2 cellular contexts compared by ENCODE assay signal in the genomic region with DNA sequence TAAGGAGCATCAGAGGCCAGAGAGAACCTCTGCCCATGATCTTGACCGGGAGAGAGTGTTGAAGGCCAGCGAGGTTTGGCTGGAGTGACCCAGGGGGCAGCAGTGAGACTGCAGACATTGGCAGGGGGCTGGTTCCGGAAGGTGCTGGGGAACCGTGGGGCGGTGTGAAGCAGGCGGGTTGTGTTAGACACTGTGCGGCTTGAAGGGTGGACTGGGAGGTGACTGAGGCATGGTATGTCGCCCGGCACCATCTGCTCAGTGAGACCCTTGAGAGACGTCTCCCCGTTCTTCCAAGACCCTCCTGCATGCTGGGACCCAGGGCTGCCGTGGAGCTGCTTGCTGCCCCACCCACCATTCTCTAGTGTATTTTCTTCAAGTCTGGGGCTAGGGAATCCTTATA.
TF ChIP-seq lines count a peak whose summit lies in the region.

No MANE protein-coding gene starts in this region.

TF ChIP-seq in GM23338, 12 proteins besides CTCF, POLR2A, EP300 and RAD21 (continued from another document):
- TF ChIP-seq CREB1 (CRISPR knock-in tag; IDR thresholded peaks at IDR 0.05; ENCODE audit: low read depth): no peak
- no peak for TF ChIP-seq ZNF114 (CRISPR knock-in tag; IDR thresholded peaks at IDR 0.05)

TF ChIP-seq in WTC11, 78 proteins besides CTCF, POLR2A, EP300 and RAD21 (continued from another document):
- TF ChIP-seq, protein P1, sequence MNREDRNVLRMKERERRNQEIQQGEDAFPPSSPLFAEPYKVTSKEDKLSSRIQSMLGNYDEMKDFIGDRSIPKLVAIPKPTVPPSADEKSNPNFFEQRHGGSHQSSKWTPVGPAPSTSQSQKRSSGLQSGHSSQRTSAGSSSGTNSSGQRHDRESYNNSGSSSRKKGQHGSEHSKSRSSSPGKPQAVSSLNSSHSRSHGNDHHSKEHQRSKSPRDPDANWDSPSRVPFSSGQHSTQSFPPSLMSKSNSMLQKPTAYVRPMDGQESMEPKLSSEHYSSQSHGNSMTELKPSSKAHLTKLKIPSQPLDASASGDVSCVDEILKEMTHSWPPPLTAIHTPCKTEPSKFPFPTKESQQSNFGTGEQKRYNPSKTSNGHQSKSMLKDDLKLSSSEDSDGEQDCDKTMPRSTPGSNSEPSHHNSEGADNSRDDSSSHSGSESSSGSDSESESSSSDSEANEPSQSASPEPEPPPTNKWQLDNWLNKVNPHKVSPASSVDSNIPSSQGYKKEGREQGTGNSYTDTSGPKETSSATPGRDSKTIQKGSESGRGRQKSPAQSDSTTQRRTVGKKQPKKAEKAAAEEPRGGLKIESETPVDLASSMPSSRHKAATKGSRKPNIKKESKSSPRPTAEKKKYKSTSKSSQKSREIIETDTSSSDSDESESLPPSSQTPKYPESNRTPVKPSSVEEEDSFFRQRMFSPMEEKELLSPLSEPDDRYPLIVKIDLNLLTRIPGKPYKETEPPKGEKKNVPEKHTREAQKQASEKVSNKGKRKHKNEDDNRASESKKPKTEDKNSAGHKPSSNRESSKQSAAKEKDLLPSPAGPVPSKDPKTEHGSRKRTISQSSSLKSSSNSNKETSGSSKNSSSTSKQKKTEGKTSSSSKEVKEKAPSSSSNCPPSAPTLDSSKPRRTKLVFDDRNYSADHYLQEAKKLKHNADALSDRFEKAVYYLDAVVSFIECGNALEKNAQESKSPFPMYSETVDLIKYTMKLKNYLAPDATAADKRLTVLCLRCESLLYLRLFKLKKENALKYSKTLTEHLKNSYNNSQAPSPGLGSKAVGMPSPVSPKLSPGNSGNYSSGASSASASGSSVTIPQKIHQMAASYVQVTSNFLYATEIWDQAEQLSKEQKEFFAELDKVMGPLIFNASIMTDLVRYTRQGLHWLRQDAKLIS (CRISPR knock-in tag; IDR thresholded peaks at IDR 0.05; ENCODE audit: borderline replicate concordance): no peak
- TF ChIP-seq, protein P2, sequence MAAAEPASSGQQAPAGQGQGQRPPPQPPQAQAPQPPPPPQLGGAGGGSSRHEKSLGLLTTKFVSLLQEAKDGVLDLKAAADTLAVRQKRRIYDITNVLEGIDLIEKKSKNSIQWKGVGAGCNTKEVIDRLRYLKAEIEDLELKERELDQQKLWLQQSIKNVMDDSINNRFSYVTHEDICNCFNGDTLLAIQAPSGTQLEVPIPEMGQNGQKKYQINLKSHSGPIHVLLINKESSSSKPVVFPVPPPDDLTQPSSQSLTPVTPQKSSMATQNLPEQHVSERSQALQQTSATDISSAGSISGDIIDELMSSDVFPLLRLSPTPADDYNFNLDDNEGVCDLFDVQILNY (CRISPR knock-in tag; IDR thresholded peaks at IDR 0.05): no peak
- TF ChIP-seq, protein P3, sequence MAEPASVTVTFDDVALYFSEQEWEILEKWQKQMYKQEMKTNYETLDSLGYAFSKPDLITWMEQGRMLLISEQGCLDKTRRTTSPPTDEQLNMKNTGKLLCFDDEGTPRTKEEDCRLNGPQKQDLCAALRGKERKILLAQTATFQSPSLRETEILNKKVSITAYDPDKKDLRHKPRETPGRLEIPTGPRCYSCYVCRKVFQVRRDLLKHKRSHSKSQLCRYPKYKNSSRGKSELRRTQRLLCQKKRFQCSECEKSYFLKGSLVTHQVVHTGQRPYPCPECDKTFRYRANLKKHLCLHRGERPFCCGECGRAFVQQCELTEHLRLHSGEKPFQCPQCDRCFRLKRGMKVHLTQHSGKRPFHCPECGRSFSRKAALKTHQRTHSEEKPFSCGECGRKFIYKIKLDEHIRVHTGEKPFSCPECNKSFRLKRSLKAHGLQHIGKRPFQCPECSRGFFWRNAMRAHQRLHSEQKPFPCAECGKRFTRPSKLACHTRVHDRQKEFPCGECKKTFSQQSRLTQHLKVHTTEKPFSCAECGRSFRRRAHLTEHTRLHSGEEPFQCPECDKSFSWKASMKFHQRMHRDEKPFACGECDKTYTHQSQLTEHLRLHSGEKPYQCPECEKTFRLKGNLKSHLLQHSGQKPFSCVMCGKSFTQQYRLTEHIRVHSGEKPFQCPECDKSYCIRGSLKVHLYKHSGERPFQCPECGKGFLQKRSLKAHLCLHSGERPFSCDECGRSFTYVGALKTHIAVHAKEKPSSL (CRISPR knock-in tag; conservative IDR thresholded peaks at IDR 0.05): no peak
- TF ChIP-seq, protein P4, sequence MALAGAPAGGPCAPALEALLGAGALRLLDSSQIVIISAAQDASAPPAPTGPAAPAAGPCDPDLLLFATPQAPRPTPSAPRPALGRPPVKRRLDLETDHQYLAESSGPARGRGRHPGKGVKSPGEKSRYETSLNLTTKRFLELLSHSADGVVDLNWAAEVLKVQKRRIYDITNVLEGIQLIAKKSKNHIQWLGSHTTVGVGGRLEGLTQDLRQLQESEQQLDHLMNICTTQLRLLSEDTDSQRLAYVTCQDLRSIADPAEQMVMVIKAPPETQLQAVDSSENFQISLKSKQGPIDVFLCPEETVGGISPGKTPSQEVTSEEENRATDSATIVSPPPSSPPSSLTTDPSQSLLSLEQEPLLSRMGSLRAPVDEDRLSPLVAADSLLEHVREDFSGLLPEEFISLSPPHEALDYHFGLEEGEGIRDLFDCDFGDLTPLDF (CRISPR knock-in tag; IDR thresholded peaks at IDR 0.05): no peak
- TF ChIP-seq SOX15 (CRISPR knock-in tag; IDR thresholded peaks at IDR 0.05) (no peak), ZNF219 (CRISPR knock-in tag; IDR thresholded peaks at IDR 0.05; ENCODE audit: borderline replicate concordance) (no peak), TP53 (CRISPR knock-in tag; IDR thresholded peaks at IDR 0.05) (no peak)
- TF ChIP-seq, protein P5, sequence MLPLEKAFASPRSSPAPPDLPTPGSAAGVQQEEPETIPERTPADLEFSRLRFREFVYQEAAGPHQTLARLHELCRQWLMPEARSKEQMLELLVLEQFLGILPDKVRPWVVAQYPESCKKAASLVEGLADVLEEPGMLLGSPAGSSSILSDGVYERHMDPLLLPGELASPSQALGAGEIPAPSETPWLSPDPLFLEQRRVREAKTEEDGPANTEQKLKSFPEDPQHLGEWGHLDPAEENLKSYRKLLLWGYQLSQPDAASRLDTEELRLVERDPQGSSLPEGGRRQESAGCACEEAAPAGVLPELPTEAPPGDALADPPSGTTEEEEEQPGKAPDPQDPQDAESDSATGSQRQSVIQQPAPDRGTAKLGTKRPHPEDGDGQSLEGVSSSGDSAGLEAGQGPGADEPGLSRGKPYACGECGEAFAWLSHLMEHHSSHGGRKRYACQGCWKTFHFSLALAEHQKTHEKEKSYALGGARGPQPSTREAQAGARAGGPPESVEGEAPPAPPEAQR (CRISPR knock-in tag; IDR thresholded peaks at IDR 0.05): no peak
TF ChIP-seq in WTC11: peak in this region for 0.
